Comparison of ENCODE assay signal across 17 cellular contexts in the genomic region with DNA sequence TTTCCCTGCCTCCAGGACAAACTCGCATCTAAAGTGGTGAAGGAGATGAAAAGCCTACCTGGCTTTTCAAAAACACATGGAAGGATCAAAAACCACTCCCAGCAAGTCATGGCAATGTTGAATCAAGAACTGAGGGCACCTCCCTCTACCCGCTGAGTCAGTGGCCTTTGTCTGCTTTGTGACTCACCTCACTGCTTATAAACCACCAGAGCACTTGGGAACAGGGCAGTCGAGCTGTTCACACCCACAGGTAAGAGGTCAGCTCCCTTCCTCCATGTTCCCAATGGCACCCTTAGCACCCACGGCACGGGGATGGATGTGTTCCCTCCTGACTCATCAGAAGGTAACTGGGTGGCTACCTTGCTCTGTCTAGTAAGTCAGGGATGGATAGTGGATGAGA. TPM values are rescaled to one million over a fixed set of nuclear protein-coding genes. Genes with fewer than 3 reads are reported as not detected.
DNase-seq lines count a peak whose midpoint lies in the region; ATAC-seq, FAIRE-seq and TF ChIP-seq lines count a peak whose summit lies in the region.
"Had no signal": no experiment of that assay in that cellular context is flagged by ENCODE, and none has a peak within 500 bp of the region (broad histone marks: within the 10 kb centered on the region; RNA-seq: fewer than 3 reads in every experiment).

No MANE protein-coding gene starts in this region.

- no peaks in the 10 kb centered on the region for H4K20me1 ChIP-seq in HCT116 (ENCODE audit: insufficient read depth)

- H3K79me2 ChIP-seq in HCT116 (ENCODE audit: insufficient read depth, low read length) = no peaks in the 10 kb centered on the region

- no peak overlapping the region for H2AFZ ChIP-seq in HCT116 (ENCODE audit: low read depth, low read length, poor library complexity, severe bottlenecking)

- H3K27ac ChIP-seq in HCT116 (ENCODE audit: low read depth, low read length) = no peak overlapping the region
- H3K27ac ChIP-seq in RWPE2 (ENCODE audit: poor library complexity, severe bottlenecking) = peak overlapping the region; percentile 96
- peak overlapping the region in 4 of 5 donors; percentile 40 to 59 (median 45) for H3K27ac ChIP-seq in stomach
- H3K27ac ChIP-seq: KMS-11, Peyer's patch had no signal

- FAIRE-seq in HTR-8/SVneo (lab: Jason Lieb, UNC) = no peak
- FAIRE-seq: GM12878, TTC549 had no signal

- no peak for TF ChIP-seq CTCF in HCT116 (IDR thresholded peaks at IDR 0.05 in 2 of 3, conservative IDR thresholded peaks at IDR 0.05 in 1 of 3; ENCODE audit: borderline replicate concordance in 1 of 3, insufficient read depth in 1 of 3, low read depth in 2 of 3, low read length in 2 of 3)
- TF ChIP-seq CTCF in RWPE2 (IDR thresholded peaks at IDR 0.05; ENCODE audit: poor library complexity, severe bottlenecking) = no peak
- no peak for TF ChIP-seq CTCF in fibroblast of the aortic adventitia (IDR thresholded peaks at IDR 0.05; ENCODE audit: insufficient read depth, low read length)
- TF ChIP-seq CTCF in stomach (IDR thresholded peaks at IDR 0.05) = no peak
- no peak for TF ChIP-seq CTCF in BE2C (IDR thresholded peaks at IDR 0.05; ENCODE audit: low read depth, low read length)

- no peak overlapping the region for H3K9ac ChIP-seq in HCT116 (ENCODE audit: low read length)
- H3K9ac ChIP-seq: KMS-11 had no signal

- H3K36me3 ChIP-seq in HCT116 (ENCODE audit: control insufficient read depth in 1 of 2, insufficient read depth in 2 of 2, low read length in 2 of 2) = no peaks in the 10 kb centered on the region
- no peaks in the 10 kb centered on the region for H3K36me3 ChIP-seq in RWPE2 (ENCODE audit: low read depth)
- no peaks in the 10 kb centered on the region for H3K36me3 ChIP-seq in stomach
- no peaks in the 10 kb centered on the region for H3K36me3 ChIP-seq in BE2C
- H3K36me3 ChIP-seq: Peyer's patch had no signal

- H3K9me3 ChIP-seq in HCT116 (ENCODE audit: control insufficient read depth in 1 of 2, insufficient read depth in 1 of 2, low read depth in 1 of 2, low read length in 2 of 2) (no peaks in the 10 kb centered on the region), RWPE2 (ENCODE audit: severe bottlenecking) (no peaks in the 10 kb centered on the region), stomach (peaks cover 0 to 6% (median 6%) of the 10 kb centered on the region in 4 donors), BE2C (no peaks in the 10 kb centered on the region; the same call in 1 of the 2 replicates)
- H3K9me3 ChIP-seq: HAP-1, Peyer's patch had no signal

- intact Hi-C loops in HCT116 (cut with micrococcal nuclease) = loop anchor here (1.0 kb wide), 1 partner anchor 21 kb away; no protein-coding TSS in a partner anchor
- intact Hi-C loops in stomach (cut with DNase I; ENCODE audit: low total_unique reads) = no loop called here

- CTCF ChIA-PET in HCT116 (lab: Charles Lee) = no interaction called here

- WGBS in stomach, 5 donors = 41 to 60% (median 51%) methylated on average over 5 of the region's 5 CpGs

- TF ChIP-seq RAD21 in HCT116 (IDR thresholded peaks at IDR 0.05; ENCODE audit: low read depth) = no peak

- H3K4me2 ChIP-seq in HCT116 (ENCODE audit: low read length) = peak overlapping the region; percentile 51
- H3K4me2 ChIP-seq: KMS-11 had no signal

- no TSS peak for BruUV-seq in HCT116 (replicated peaks; lab: Mats Ljungman, UMichigan)

- H3K4me1 ChIP-seq in HCT116 (ENCODE audit: control insufficient read depth in 1 of 2, insufficient read depth in 2 of 2, low read length in 2 of 2) = peaks cover 3 to 26% of the 10 kb centered on the region in 2 experiments; a peak in 3 of 4 replicates
- peaks cover 48% of the 10 kb centered on the region for H3K4me1 ChIP-seq in RWPE2 (ENCODE audit: insufficient read depth, poor library complexity, severe bottlenecking)
- peaks cover 0 to 13% (median 6%) of the 10 kb centered on the region in 4 donors for H3K4me1 ChIP-seq in stomach
- no peaks in the 10 kb centered on the region; the same call in 1 of the 2 replicates for H3K4me1 ChIP-seq in BE2C
- H3K4me1 ChIP-seq: HAP-1, Peyer's patch had no signal

- no peak for TF ChIP-seq POLR2A in HCT116 (IDR thresholded peaks at IDR 0.05; ENCODE audit: borderline replicate concordance, extremely low read depth, insufficient read depth, insufficient read length)
- no peak for TF ChIP-seq POLR2A in stomach (IDR thresholded peaks at IDR 0.05)

- RAD21 ChIA-PET in HCT116 (lab: Charles Lee; ENCODE audit: low non-redundant PET in 1 of 2, low total read pairs in 2 of 2, uncharacterized antibody in 2 of 2, unreplicated experiment in 2 of 2) = no interaction called here

- H3K4me3 ChIP-seq in HCT116 (replicated peaks in 1 of 2; ENCODE audit: low read depth in 1 of 2, low read length in 2 of 2) = no peak overlapping the region
- H3K4me3 ChIP-seq in RWPE2 (ENCODE audit: severe bottlenecking) = no peak overlapping the region
- no peak overlapping the region for H3K4me3 ChIP-seq in fibroblast of the aortic adventitia (ENCODE audit: low read depth, low read length)
- H3K4me3 ChIP-seq in stomach = no peak overlapping the region
- H3K4me3 ChIP-seq in BE2C (ENCODE audit: low read depth, low read length) = no peak overlapping the region
- H3K4me3 ChIP-seq: GM12878, HAP-1, Peyer's patch had no signal

- POLR2A ChIA-PET in HCT116 (lab: Charles Lee) = no interaction called here

- H3K27me3 ChIP-seq in HCT116 (ENCODE audit: insufficient read depth, low read length) (no peaks in the 10 kb centered on the region), RWPE2 (ENCODE audit: insufficient read depth, poor library complexity, severe bottlenecking) (no peaks in the 10 kb centered on the region), stomach (no peaks in the 10 kb centered on the region), BE2C (no peaks in the 10 kb centered on the region)
- H3K27me3 ChIP-seq: Peyer's patch had no signal

- TF ChIP-seq EP300 in stomach (IDR thresholded peaks at IDR 0.05) = no peak

- ATAC-seq in HCT116 = peak; percentile 89
- peak; percentile 92 for ATAC-seq in RWPE2 (ENCODE audit: low read depth)
- no peak for ATAC-seq in GM21619 (IDR thresholded peaks at IDR 0.05; ENCODE audit: unreplicated experiment)
- ATAC-seq: GM12878, sciatic nerve had no signal

- H3K9me2 ChIP-seq in HCT116 (ENCODE audit: insufficient read depth) = no peaks in the 10 kb centered on the region

- DNase-seq in HCT116 (ENCODE audit: low read depth, low spot score) (peak; percentile 50), RWPE2 (ENCODE audit: low spot score) (peak; percentile 88), fibroblast of the aortic adventitia (ENCODE audit: low read depth) (peak; percentile 52), stomach (peak; percentile 60), BE2C (no peak), HTR-8/SVneo (ENCODE audit: insufficient read length, low spot score) (no peak)
- DNase-seq in stimulated activated naive CD4-positive, alpha-beta T cell (lab: John Stamatoyannopoulos, UW) = no peak
- DNase-seq: DMS 273 treated with DMSO at 0.1 percent for 48 hours; effector CD8-positive, alpha-beta T cell; NCI-H2171 treated with DMSO at 0.1 percent for 48 hours; Peyer's patch had no signal

TF ChIP-seq in HCT116, 20 proteins besides CTCF, POLR2A, EP300 and RAD21:
- peak; percentile 22; the same call in 1 of the 2 replicates for TF ChIP-seq SP1 (IDR thresholded peaks at IDR 0.05; ENCODE audit: low read depth)
- no peak for TF ChIP-seq ZNF274 (IDR thresholded peaks at IDR 0.05; ENCODE audit: low read depth, low read length)
- no peak for TF ChIP-seq EGR1 (IDR thresholded peaks at IDR 0.05; ENCODE audit: low read depth)
- no peak for TF ChIP-seq POLR2AphosphoS5 (IDR thresholded peaks at IDR 0.05; ENCODE audit: low read depth, low read length)
- TF ChIP-seq JUND (IDR thresholded peaks at IDR 0.05) = peak; percentile 48
- TF ChIP-seq ZBTB33 (IDR thresholded peaks at IDR 0.05; ENCODE audit: extremely low read depth, insufficient replicate concordance, low read length) = no peak
- TF ChIP-seq, protein P1, sequence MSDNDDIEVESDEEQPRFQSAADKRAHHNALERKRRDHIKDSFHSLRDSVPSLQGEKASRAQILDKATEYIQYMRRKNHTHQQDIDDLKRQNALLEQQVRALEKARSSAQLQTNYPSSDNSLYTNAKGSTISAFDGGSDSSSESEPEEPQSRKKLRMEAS (IDR thresholded peaks at IDR 0.05) = peak; percentile 47
- TF ChIP-seq FOSL1 (IDR thresholded peaks at IDR 0.05; ENCODE audit: low read depth) = peak; percentile 58
- TF ChIP-seq TCF7L2 (IDR thresholded peaks at IDR 0.05; ENCODE audit: borderline replicate concordance, extremely low read depth, insufficient read depth, insufficient read length) = peak; percentile 14

RNA-seq across cellular contexts. Expression of gene TENM4, which starts 21.7 kb away (rescaled TPM):
- total RNA-seq in HCT116 (2021; ENCODE audit: unreplicated experiment) (0.05 TPM), fibroblast of the aortic adventitia (ENCODE audit: low replicate concordance) (26.4 and 113 TPM in 2 replicates), stomach (10 to 100 TPM in 1 of 5 donors, 1 to 10 TPM in 2, under 1 TPM in 1, not detected in 1; 0.87 to 13.2 (median 3.8) TPM)
- polyA plus RNA-seq in HCT116 (2012) = not detected in 2 replicates
- under 1 TPM; 0.06 to 0.65 (median 0.31) TPM for polyA plus RNA-seq in stomach
- 44.5 TPM for polyA plus RNA-seq in BE2C (2012; ENCODE audit: insufficient read depth, insufficient read length, low read depth)

Comparison
In these comparisons a context has a peak if more than half of its experiments do, and no peak if none do; other contexts are left out.
1. DNase-seq: peak in HCT116 (single experiment), RWPE2 (single experiment), fibroblast of the aortic adventitia (single experiment) and stomach (single experiment); none in BE2C (single experiment), stimulated activated naive CD4-positive, alpha-beta T cell (0 of 6) and HTR-8/SVneo (single experiment).